8 cellular contexts compared by ENCODE assay signal in the genomic region with DNA sequence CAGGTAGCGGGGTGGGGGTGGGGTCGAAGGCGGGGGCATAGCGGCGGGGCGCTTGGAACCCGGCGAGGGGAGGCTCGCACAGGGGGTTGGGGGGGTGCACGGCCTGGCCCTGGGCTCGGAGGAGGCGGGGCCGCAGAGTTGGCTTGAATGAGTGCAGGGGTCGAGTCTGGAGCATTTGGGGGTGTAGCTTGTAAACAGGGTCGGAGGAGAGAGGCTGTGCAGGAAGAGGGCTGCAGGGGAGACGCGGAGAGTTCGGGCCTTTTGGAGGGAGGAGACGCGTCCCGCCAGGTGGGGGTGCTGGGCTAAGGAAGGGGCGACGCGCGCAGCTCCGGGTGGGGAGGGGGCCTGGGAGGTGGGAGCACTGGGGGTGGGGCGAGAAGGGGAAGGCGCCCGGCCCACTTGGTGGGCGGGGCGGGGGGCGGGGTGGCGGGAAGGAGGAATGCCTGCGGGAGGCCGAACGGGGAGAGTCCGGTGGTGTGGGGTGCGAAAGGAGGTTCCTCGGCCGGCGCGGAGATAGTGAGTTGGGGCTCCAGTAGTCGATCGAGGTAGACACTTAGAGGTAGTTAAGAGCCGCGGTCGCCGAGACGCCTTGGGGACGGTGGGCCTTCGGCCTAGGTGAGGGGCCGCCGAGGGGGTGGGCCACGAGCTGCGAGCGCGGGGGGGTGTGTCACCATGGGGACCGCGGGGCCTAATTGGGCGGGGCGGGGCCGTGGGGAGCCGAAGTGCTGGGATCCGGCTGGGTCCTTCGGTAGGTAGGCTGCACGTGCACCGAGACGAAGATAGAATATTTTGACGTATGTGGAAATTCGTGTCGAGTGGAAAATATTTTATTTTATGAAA. TPM values are rescaled to one million over a fixed set of nuclear protein-coding genes. Genes with fewer than 3 reads are reported as not detected.
DNase-seq lines count a peak whose midpoint lies in the region; ATAC-seq, FAIRE-seq and TF ChIP-seq lines count a peak whose summit lies in the region.

No MANE protein-coding gene starts in this region.

- H3K4me3 ChIP-seq in A549, result peak overlapping the region; percentile 81

- TF ChIP-seq CTCF in A549 (IDR thresholded peaks at IDR 0.05), result no peak

- CTCF ChIA-PET in A549 (lab: Yijun Ruan, JAX), result interaction anchor here (0.6 to 9.1 kb wide), 5 partner anchors 9 to 596 kb away, joined by 3 to 87 read pairs (median 5); no protein-coding TSS in a partner anchor

- ATAC-seq in A549 (peak; percentile 72 to 77), GM18519 (IDR thresholded peaks at IDR 0.05; ENCODE audit: low FRiP score, unreplicated experiment) (peak; percentile 18), HG03095 (IDR thresholded peaks at IDR 0.05; ENCODE audit: unreplicated experiment) (peak; percentile 29)

- no peaks in the 10 kb centered on the region for H3K9me3 ChIP-seq in A549

- FAIRE-seq in A549 (lab: Jason Lieb, UNC), result no peak

- WGBS in A549 (ENCODE audit: missing lambda C conversion rate), result under 1% methylated on average over 29 of the region's 71 CpGs

- no peak for TF ChIP-seq EP300 in A549 (IDR thresholded peaks at IDR 0.05)

- H3K27ac ChIP-seq in A549 (peak overlapping the region; percentile 89 to 91), layer of hippocampus (ENCODE audit: low read depth, low read length) (peak overlapping the region; percentile 89)

- TF ChIP-seq POLR2A in A549 (IDR thresholded peaks at IDR 0.05; ENCODE audit: low read length), result no peak

- H3K27me3 ChIP-seq in layer of hippocampus (ENCODE audit: control insufficient read depth, insufficient read depth, low read length), result no peaks in the 10 kb centered on the region

- peaks cover 15% of the 10 kb centered on the region; the same call in 2 of the 3 replicates for H3K4me1 ChIP-seq in A549

- peak; percentile 82 to 85 for DNase-seq in A549 (ENCODE audit: low read depth in 1 of 2, low spot score in 1 of 2)
- peak; percentile 62 for DNase-seq in NCI-H2196 (lab: John Stamatoyannopoulos, UW; ENCODE audit: unreplicated experiment)
- peak; percentile 46 for DNase-seq in activated CD4-positive, alpha-beta T cell treated with anti-CD3 and anti-CD28 coated beads for 1 hour
- DNase-seq in cerebellum (ENCODE audit: low spot score), result peak; percentile 27
- peak; percentile 65 for DNase-seq in stimulated activated CD4-positive, alpha-beta T cell treated with anti-CD3 and anti-CD28 coated beads, Interleukin-1b, Interleukin-23, amount 100 ng/mL, for 48 hours

- POLR2A ChIA-PET in A549 (lab: Yijun Ruan, JAX), result interaction anchor here (0.6 to 1.9 kb wide), 8 partner anchors 9 to 449 kb away, joined by 3 to 12 read pairs (median 6); a partner anchor contains a TSS

- H3K4me2 ChIP-seq in A549, result peak overlapping the region; percentile 94

- TF ChIP-seq RAD21 in A549 (conservative IDR thresholded peaks at IDR 0.05 in 1 of 2, IDR thresholded peaks at IDR 0.05 in 1 of 2), result no peak

TF ChIP-seq in A549, 52 proteins besides CTCF, POLR2A, EP300 and RAD21:
- no peak for TF ChIP-seq KDM1A (IDR thresholded peaks at IDR 0.05; ENCODE audit: low read depth)
- TF ChIP-seq, protein P1, sequence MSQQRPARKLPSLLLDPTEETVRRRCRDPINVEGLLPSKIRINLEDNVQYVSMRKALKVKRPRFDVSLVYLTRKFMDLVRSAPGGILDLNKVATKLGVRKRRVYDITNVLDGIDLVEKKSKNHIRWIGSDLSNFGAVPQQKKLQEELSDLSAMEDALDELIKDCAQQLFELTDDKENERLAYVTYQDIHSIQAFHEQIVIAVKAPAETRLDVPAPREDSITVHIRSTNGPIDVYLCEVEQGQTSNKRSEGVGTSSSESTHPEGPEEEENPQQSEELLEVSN (IDR thresholded peaks at IDR 0.05; ENCODE audit: borderline replicate concordance, low read depth), result peak; percentile 68
- TF ChIP-seq BHLHE40 (IDR thresholded peaks at IDR 0.05; ENCODE audit: low read depth, low read length), result peak; percentile 61; the same call in 1 of the 2 replicates
- TF ChIP-seq CHD2 (IDR thresholded peaks at IDR 0.05; ENCODE audit: low read length, partially characterized antibody), result peak; percentile 1
- TF ChIP-seq, protein P2, sequence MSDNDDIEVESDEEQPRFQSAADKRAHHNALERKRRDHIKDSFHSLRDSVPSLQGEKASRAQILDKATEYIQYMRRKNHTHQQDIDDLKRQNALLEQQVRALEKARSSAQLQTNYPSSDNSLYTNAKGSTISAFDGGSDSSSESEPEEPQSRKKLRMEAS (IDR thresholded peaks at IDR 0.05), result peak; percentile 79
- TF ChIP-seq, protein P3, sequence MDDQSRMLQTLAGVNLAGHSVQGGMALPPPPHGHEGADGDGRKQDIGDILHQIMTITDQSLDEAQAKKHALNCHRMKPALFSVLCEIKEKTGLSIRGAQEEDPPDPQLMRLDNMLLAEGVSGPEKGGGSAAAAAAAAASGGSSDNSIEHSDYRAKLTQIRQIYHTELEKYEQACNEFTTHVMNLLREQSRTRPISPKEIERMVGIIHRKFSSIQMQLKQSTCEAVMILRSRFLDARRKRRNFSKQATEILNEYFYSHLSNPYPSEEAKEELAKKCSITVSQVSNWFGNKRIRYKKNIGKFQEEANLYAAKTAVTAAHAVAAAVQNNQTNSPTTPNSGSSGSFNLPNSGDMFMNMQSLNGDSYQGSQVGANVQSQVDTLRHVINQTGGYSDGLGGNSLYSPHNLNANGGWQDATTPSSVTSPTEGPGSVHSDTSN (IDR thresholded peaks at IDR 0.05), result 0 out of 2 replicates have a peak, but pooled peaks have one; percentile 5
- TF ChIP-seq, protein P4, sequence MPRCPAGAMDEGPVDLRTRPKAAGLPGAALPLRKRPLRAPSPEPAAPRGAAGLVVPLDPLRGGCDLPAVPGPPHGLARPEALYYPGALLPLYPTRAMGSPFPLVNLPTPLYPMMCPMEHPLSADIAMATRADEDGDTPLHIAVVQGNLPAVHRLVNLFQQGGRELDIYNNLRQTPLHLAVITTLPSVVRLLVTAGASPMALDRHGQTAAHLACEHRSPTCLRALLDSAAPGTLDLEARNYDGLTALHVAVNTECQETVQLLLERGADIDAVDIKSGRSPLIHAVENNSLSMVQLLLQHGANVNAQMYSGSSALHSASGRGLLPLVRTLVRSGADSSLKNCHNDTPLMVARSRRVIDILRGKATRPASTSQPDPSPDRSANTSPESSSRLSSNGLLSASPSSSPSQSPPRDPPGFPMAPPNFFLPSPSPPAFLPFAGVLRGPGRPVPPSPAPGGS (IDR thresholded peaks at IDR 0.05), result 0 out of 3 replicates have a peak, but pooled peaks have one; percentile 27
- no peak for TF ChIP-seq MAFK (IDR thresholded peaks at IDR 0.05; ENCODE audit: partially characterized antibody)

RNA-seq across cellular contexts. Expression of a gene that starts 0.8 kb away (rescaled TPM):
- polyA plus RNA-seq in A549 (2011; rRNA removed) (85.5 and 108 TPM in 2 replicates), A549 (2017; fragmentation: RNase III; extraction: RNeasy Plus Mini Kit Qiagen cat#74134 plus additional on column Dnase treatment) (80.5 to 89.8 TPM (median 82.7 TPM) in 3 replicates)
- 18.8 and 21.6 TPM in 2 replicates for polyA plus RNA-seq in A549 (2012; cell fraction: cytosol; rRNA removed)
- 51.0 and 60.9 TPM in 2 replicates for polyA plus RNA-seq in A549 (2012; cell fraction: nucleus; rRNA removed)
- polyA minus RNA-seq in A549 (2011; rRNA and poly(A)+ RNA removed), result 42.1 and 49.4 TPM in 2 replicates
- total RNA-seq in cerebellum, result 46.0 TPM

Comparison
In these comparisons a context has a peak if more than half of its experiments do, and no peak if none do; other contexts are left out.
1. Peak in every context shown above with its lines: DNase-seq, ATAC-seq, H3K4me3 ChIP-seq and H3K27ac ChIP-seq.
2. ATAC-seq: peak in every context shown above with its lines; median percentile 74 in A549; 29 in HG03095; 18 in GM18519.
3. DNase-seq: peak in every context shown above with its lines; median percentile 84 in A549; 65 in stimulated activated CD4-positive, alpha-beta T cell treated with anti-CD3 and anti-CD28 coated beads, Interleukin-1b, Interleukin-23, amount 100 ng/mL, for 48 hours; 62 in NCI-H2196; 46 in activated CD4-positive, alpha-beta T cell treated with anti-CD3 and anti-CD28 coated beads for 1 hour; 27 in cerebellum.